ENCODE assay signal across 1 cellular context in the genomic region with DNA sequence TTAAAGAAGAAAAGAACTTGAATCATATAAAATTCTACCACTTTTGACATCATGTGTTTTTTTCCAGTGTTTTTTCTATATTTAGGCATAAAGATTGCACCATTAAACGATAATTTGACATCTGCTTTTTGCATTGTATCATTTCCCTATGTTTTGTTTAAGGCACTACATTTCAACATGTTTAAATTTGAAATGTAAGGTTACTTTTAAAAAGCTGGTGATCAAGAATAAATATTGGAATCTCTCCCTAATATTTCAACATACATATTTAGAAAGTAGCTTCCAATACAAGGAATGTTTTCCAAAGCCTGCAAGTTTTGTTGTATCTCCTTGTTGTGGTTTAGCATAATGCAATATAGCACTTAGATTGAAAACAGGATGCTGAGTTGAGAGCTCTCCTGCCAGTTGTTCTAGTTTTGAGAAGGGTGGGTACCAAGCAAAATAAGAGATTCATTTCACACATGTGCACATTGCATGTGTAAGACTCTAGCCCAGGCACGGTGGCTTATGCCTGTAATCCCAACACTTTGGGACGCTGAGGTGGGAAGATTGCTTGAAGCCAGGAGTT.
TF ChIP-seq lines count a peak whose summit lies in the region.

No MANE protein-coding gene starts in this region.

TF ChIP-seq in IMR-90, 13 proteins besides CTCF, POLR2A, EP300 and RAD21:
- no peak for TF ChIP-seq CHD1 (IDR thresholded peaks at IDR 0.05; ENCODE audit: low read depth, low read length)
- TF ChIP-seq BHLHE40 (IDR thresholded peaks at IDR 0.05; ENCODE audit: low read depth, low read length): no peak
- no peak for TF ChIP-seq MAZ (IDR thresholded peaks at IDR 0.05; ENCODE audit: borderline replicate concordance, low read depth, low read length)
- TF ChIP-seq RFX5 (IDR thresholded peaks at IDR 0.05; ENCODE audit: low read depth, low read length): no peak
- TF ChIP-seq RCOR1 (IDR thresholded peaks at IDR 0.05; ENCODE audit: insufficient replicate concordance, low read length): no peak
- no peak for TF ChIP-seq CEBPB (IDR thresholded peaks at IDR 0.05; ENCODE audit: low read depth, low read length)
TF ChIP-seq in IMR-90: peak in this region for 0.
